1 cellular context compared by ENCODE assay signal in the genomic region with DNA sequence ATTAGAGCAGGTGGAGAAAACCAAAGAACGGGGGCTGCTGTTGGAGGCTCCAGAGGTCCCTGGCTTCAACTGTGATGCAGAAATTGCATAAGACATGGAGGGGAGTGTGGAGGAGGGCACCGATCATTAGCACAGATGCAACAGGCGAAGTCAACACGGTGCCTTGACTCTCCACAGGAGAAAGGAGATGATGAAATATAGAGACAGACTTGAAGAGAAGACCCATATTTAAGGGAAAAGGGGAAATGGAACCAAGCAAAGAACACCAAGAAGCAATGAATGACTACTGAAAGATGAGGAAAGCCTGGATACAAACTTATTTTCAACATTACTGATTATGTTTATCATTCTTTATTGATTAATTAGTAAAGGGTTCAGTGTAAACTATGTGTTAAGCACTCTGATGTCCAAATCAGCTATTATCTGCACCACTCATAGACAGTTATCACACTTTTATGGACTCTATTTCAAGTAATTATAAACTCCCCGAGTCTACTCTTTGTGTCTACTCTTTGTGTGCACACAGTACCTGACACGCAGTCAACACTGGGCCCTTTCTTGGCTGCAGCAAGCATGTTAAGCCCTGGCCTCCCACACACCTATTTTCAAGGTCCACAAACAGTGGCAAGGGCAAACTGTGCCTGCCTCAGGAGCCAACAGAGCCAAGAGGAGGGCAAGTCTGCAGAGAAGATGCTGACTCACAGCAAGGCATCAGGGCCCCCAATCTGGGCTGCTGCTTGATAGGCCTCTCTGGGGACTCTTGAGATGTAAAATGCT.
A peak's percentile ranks its signal among the peaks of the same experiment; 100 is the strongest.
TF ChIP-seq lines count a peak whose summit lies in the region.

No MANE protein-coding gene starts in this region.

TF ChIP-seq in K562, 482 proteins besides CTCF, POLR2A, EP300 and RAD21 (continued from another document and continues in another):
- TF ChIP-seq, protein P1, sequence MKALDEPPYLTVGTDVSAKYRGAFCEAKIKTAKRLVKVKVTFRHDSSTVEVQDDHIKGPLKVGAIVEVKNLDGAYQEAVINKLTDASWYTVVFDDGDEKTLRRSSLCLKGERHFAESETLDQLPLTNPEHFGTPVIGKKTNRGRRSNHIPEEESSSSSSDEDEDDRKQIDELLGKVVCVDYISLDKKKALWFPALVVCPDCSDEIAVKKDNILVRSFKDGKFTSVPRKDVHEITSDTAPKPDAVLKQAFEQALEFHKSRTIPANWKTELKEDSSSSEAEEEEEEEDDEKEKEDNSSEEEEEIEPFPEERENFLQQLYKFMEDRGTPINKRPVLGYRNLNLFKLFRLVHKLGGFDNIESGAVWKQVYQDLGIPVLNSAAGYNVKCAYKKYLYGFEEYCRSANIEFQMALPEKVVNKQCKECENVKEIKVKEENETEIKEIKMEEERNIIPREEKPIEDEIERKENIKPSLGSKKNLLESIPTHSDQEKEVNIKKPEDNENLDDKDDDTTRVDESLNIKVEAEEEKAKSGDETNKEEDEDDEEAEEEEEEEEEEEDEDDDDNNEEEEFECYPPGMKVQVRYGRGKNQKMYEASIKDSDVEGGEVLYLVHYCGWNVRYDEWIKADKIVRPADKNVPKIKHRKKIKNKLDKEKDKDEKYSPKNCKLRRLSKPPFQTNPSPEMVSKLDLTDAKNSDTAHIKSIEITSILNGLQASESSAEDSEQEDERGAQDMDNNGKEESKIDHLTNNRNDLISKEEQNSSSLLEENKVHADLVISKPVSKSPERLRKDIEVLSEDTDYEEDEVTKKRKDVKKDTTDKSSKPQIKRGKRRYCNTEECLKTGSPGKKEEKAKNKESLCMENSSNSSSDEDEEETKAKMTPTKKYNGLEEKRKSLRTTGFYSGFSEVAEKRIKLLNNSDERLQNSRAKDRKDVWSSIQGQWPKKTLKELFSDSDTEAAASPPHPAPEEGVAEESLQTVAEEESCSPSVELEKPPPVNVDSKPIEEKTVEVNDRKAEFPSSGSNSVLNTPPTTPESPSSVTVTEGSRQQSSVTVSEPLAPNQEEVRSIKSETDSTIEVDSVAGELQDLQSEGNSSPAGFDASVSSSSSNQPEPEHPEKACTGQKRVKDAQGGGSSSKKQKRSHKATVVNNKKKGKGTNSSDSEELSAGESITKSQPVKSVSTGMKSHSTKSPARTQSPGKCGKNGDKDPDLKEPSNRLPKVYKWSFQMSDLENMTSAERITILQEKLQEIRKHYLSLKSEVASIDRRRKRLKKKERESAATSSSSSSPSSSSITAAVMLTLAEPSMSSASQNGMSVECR (CRISPR knock-in tag; IDR thresholded peaks at IDR 0.05), result no peak
- TF ChIP-seq XRCC3 (IDR thresholded peaks at IDR 0.05) (no peak), ELF2 (CRISPR knock-in tag; IDR thresholded peaks at IDR 0.05) (no peak), ZNF197 (CRISPR knock-in tag; IDR thresholded peaks at IDR 0.05; ENCODE audit: low read depth) (0 out of 2 replicates have a peak, but pooled peaks have one; percentile 51), ZNF184 (CRISPR knock-in tag; IDR thresholded peaks at IDR 0.05) (no peak), MECOM (CRISPR knock-in tag; IDR thresholded peaks at IDR 0.05) (no peak), ZNF174 (CRISPR knock-in tag; IDR thresholded peaks at IDR 0.05) (no peak), ZNF3 (CRISPR knock-in tag; IDR thresholded peaks at IDR 0.05) (no peak), FOXA1 (IDR thresholded peaks at IDR 0.05; ENCODE audit: borderline replicate concordance) (no peak), ZBTB33 (CRISPR knock-in tag; IDR thresholded peaks at IDR 0.05) (no peak), ZKSCAN8 (CRISPR knock-in tag; IDR thresholded peaks at IDR 0.05) (0 out of 2 replicates have a peak, but pooled peaks have one; percentile 27), U2AF1 (optimal IDR thresholded peaks at IDR 0.05; ENCODE audit: low read depth, low read length) (no peak), E2F3 (CRISPR knock-in tag; IDR thresholded peaks at IDR 0.05) (no peak), JUNB (CRISPR knock-in tag; conservative IDR thresholded peaks at IDR 0.05) (no peak), CEBPG (CRISPR knock-in tag; IDR thresholded peaks at IDR 0.05) (no peak), CEBPG (tag; conservative IDR thresholded peaks at IDR 0.05 in 1 of 2, IDR thresholded peaks at IDR 0.05 in 1 of 2) (peak; percentile 77 to 86), PML (IDR thresholded peaks at IDR 0.05; ENCODE audit: low read length) (no peak), RBM15 (IDR thresholded peaks at IDR 0.05; ENCODE audit: insufficient read depth, low read length) (no peak), DIDO1 (tag; IDR thresholded peaks at IDR 0.05; ENCODE audit: low read depth) (no peak), CHCHD3 (CRISPR knock-in tag; IDR thresholded peaks at IDR 0.05) (no peak), ZSCAN32 (CRISPR knock-in tag; IDR thresholded peaks at IDR 0.05) (no peak), NBN (IDR thresholded peaks at IDR 0.05; ENCODE audit: low read depth) (no peak), ZBTB5 (IDR thresholded peaks at IDR 0.05) (no peak), L3MBTL2 (IDR thresholded peaks at IDR 0.05) (peak; percentile 40; the same call in 1 of the 2 replicates), ETV5 (CRISPR knock-in tag; IDR thresholded peaks at IDR 0.05; ENCODE audit: low read depth) (no peak), MEF2A (IDR thresholded peaks at IDR 0.05; ENCODE audit: control insufficient read depth, low read depth, low read length) (no peak), NFYB (IDR thresholded peaks at IDR 0.05; ENCODE audit: extremely low read depth, insufficient read length) (no peak), RBM17 (IDR thresholded peaks at IDR 0.05; ENCODE audit: borderline replicate concordance, low read depth, low read length) (no peak), MAZ (CRISPR knock-in tag; conservative IDR thresholded peaks at IDR 0.05 in 1 of 2, IDR thresholded peaks at IDR 0.05 in 1 of 2) (no peak), CEBPB (tag; IDR thresholded peaks at IDR 0.05) (peak; percentile 15; the same call in 1 of the 2 replicates), ZNF384 (IDR thresholded peaks at IDR 0.05; ENCODE audit: low read depth, low read length) (no peak), MXD1 (CRISPR knock-in tag; IDR thresholded peaks at IDR 0.05; ENCODE audit: borderline replicate concordance, poor library complexity, severe bottlenecking) (no peak), NCOA2 (IDR thresholded peaks at IDR 0.05; ENCODE audit: partially characterized antibody in 2 of 2) (no peak), TRIM24 (IDR thresholded peaks at IDR 0.05) (peak; percentile 47 to 54; a peak in 2 of 4 replicates)
- TF ChIP-seq, protein P2, sequence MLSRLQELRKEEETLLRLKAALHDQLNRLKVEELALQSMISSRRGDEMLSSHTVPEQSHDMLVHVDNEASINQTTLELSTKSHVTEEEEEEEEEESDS (CRISPR knock-in tag; IDR thresholded peaks at IDR 0.05), result no peak
- TF ChIP-seq, protein P3, sequence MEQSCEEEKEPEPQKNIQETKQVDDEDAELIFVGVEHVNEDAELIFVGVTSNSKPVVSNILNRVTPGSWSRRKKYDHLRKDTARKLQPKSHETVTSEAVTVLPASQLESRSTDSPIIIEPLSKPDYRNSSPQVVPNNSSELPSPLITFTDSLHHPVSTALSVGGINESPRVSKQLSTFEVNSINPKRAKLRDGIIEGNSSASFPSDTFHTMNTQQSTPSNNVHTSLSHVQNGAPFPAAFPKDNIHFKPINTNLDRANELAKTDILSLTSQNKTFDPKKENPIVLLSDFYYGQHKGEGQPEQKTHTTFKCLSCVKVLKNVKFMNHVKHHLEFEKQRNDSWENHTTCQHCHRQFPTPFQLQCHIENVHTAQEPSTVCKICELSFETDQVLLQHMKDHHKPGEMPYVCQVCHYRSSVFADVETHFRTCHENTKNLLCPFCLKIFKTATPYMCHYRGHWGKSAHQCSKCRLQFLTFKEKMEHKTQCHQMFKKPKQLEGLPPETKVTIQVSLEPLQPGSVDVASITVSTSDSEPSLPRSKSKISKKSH (CRISPR knock-in tag; IDR thresholded peaks at IDR 0.05), result no peak
- TF ChIP-seq, protein P4, sequence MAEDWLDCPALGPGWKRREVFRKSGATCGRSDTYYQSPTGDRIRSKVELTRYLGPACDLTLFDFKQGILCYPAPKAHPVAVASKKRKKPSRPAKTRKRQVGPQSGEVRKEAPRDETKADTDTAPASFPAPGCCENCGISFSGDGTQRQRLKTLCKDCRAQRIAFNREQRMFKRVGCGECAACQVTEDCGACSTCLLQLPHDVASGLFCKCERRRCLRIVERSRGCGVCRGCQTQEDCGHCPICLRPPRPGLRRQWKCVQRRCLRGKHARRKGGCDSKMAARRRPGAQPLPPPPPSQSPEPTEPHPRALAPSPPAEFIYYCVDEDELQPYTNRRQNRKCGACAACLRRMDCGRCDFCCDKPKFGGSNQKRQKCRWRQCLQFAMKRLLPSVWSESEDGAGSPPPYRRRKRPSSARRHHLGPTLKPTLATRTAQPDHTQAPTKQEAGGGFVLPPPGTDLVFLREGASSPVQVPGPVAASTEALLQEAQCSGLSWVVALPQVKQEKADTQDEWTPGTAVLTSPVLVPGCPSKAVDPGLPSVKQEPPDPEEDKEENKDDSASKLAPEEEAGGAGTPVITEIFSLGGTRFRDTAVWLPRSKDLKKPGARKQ (CRISPR knock-in tag; IDR thresholded peaks at IDR 0.05), result no peak
- TF ChIP-seq, protein P5, sequence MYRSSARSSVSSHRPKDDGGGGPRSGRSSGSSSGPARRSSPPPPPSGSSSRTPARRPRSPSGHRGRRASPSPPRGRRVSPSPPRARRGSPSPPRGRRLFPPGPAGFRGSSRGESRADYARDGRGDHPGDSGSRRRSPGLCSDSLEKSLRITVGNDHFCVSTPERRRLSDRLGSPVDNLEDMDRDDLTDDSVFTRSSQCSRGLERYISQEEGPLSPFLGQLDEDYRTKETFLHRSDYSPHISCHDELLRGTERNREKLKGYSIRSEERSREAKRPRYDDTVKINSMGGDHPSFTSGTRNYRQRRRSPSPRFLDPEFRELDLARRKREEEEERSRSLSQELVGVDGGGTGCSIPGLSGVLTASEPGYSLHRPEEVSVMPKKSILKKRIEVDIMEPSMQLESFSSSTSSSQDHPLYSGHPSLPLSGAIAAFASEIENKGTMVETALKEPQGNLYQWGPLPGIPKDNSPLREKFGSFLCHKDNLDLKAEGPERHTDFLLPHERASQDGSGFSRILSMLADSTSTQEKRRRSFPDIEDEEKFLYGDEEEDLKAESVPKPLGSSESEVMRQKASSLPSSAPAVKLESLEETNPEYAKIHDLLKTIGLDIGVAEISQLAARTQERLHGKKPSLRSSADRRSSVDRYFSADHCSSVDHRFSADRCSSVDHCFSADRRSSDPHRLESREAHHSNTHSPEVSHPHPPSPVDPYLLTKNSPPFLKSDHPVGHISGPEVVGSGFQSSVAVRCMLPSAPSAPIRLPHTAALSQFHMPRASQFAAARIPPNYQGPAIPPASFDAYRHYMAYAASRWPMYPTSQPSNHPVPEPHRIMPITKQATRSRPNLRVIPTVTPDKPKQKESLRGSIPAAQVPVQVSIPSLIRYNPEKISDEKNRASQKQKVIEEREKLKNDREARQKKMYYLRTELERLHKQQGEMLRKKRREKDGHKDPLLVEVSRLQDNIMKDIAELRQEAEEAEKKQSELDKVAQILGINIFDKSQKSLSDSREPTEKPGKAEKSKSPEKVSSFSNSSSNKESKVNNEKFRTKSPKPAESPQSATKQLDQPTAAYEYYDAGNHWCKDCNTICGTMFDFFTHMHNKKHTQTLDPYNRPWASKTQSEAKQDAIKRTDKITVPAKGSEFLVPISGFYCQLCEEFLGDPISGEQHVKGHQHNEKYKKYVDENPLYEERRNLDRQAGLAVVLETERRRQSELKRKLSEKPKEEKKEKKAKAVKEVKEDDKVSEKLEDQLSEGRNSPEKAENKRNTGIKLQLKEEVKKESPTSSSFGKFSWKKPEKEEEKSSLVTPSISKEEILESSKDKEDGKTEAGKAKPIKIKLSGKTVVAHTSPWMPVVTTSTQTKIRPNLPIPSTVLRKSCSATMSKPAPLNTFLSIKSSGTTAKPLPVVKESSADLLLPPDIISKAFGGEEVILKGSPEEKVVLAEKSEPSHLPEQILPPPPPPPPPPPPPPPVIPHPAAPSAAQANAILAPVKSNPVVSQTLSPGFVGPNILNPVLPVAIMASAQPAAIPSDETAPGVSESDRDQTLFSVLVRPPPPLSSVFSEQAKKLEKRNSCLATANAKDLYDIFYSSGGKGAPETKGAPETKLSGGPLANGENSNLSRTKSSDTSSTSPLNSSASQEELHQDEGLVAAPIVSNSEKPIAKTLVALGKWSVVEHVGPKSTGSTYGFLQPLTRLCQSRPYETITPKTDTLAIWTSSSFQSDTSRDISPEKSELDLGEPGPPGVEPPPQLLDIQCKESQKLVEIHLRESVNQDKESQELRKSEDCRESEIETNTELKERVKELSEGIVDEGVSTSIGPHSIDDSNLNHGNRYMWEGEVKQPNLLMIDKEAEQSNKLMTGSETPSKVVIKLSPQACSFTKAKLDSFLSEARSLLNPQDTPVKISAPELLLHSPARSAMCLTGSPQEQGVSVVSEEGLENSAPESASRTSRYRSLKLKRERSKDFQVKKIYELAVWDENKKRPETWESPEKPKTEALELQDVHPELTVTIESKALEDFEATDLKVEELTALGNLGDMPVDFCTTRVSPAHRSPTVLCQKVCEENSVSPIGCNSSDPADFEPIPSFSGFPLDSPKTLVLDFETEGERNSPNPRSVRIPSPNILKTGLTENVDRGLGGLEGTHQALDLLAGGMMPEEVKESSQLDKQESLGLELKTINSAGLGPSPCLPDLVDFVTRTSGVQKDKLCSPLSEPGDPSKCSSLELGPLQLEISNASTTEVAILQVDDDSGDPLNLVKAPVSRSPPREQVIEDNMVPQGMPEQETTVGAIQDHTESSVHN (IDR thresholded peaks at IDR 0.05; ENCODE audit: borderline replicate concordance in 1 of 2, low read depth in 1 of 2), result no peak
